29 cellular contexts compared by ENCODE assay signal in the genomic region with DNA sequence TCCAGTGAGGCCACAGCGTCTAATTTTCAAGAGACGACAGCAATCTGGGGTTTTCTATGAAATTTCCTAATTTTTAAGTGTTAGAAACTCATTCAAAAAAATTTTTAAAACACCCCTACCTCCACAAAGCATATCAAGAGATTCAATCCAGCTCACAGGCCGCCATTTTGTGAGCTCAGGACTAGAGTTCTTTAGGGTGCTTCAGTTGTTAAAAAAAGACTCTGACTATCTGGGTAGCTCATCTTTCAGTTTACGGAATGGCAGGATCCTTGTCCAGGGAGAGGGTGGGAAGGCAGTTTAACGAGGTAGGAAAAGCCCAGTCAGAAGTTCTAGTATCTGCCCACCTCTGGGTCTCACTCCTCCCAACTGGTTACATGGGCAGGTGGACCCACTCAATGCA. TPM values are rescaled to one million over a fixed set of nuclear protein-coding genes. Genes with fewer than 3 reads are reported as not detected.
"Had no signal": no experiment of that assay in that cellular context is flagged by ENCODE, and none has a peak within 500 bp of the region (broad histone marks: within the 10 kb centered on the region; RNA-seq: fewer than 3 reads in every experiment).

No MANE protein-coding gene starts in this region.

- H3K4me3 ChIP-seq: coronary artery, dorsolateral prefrontal cortex, gastroesophageal sphincter had no signal

- FAIRE-seq: astrocyte had no signal

- H3K4me1 ChIP-seq: foreskin keratinocyte had no signal

- ATAC-seq: activated CD4-positive, CD25-positive, alpha-beta regulatory T cell treated with anti-CD3 and anti-CD28 coated beads, Interleukin-2, amount 50 U/mL, for 24 hours; activated CD8-positive, alpha-beta T cell treated with anti-CD3 and anti-CD28 coated beads for 36 hours; activated T-cell treated with anti-CD3 and anti-CD28 coated beads, Interleukin-2, amount 50 U/mL, for 4 hours; activated T-helper 17 cell treated with anti-CD3 and anti-CD28 coated beads, Interleukin-2, amount 50 U/mL, for 72 hours; foreskin keratinocyte; T-helper 17 cell had no signal

- DNase-seq: activated B cell treated with CpG ODN at 0.5 μM for 24 hours; activated CD4-positive, alpha-beta T cell treated with anti-CD3 and anti-CD28 coated beads for 48 hours; activated CD4-positive, alpha-beta T cell treated with anti-CD3 and anti-CD28 coated beads, Interleukin-2, amount 50 U/mL, for 1 hour; activated CD4-positive, alpha-beta T cell treated with anti-CD3 and anti-CD28 coated beads, Interleukin-2, amount 50 U/mL, for 48 hours; activated CD8-positive, alpha-beta memory T cell treated with anti-CD3 and anti-CD28 coated beads for 24 hours; activated CD8-positive, alpha-beta T cell treated with anti-CD3 and anti-CD28 coated beads for 36 hours; activated effector memory CD4-positive, alpha-beta T cell treated with Interleukin-2 at 50 U/mL for 16 hours; activated gamma-delta T cell treated with Interleukin-2 at 50 U/mL for 16 hours; activated naive CD4-positive, alpha-beta T cell treated with anti-CD3 and anti-CD28 coated beads, Interleukin-2, amount 50 U/mL, for 16 hours; activated naive CD4-positive, alpha-beta T cell treated with Interleukin-2 at 50 U/mL for 16 hours; activated T-cell treated with anti-CD3 and anti-CD28 coated beads, Interleukin-2, amount 50 U/mL, for 4 hours; amniotic stem cell; anterior cingulate cortex; dorsolateral prefrontal cortex; effector memory CD4-positive, alpha-beta T cell; erythroblast; foreskin keratinocyte; T-helper 1 cell; T-helper 17 cell; T1000; WERI-Rb-1 had no signal

- H3K27me3 ChIP-seq: dorsolateral prefrontal cortex, esophagus muscularis mucosa, gastroesophageal sphincter had no signal

- H3K36me3 ChIP-seq: gastroesophageal sphincter, WERI-Rb-1 had no signal

- H3K9me3 ChIP-seq: esophagus muscularis mucosa, gastroesophageal sphincter had no signal

- H3K27ac ChIP-seq: coronary artery, foreskin keratinocyte, WERI-Rb-1 had no signal

RNA-seq across cellular contexts. Expression of gene CAMK2A, which starts 43.1 kb away (rescaled TPM):
- total RNA-seq: activated B cell treated with CpG ODN at 0.5 μM for 24 hours; activated CD8-positive, alpha-beta T cell treated with anti-CD3 and anti-CD28 coated beads for 36 hours; activated T-cell treated with anti-CD3 and anti-CD28 coated beads, Interleukin-2, amount 50 U/mL, for 4 hours; activated T-helper 17 cell treated with anti-CD3 and anti-CD28 coated beads, Interleukin-2, amount 50 U/mL, for 72 hours; glomerular endothelial cell; T-helper 17 cell had no signal
- polyA plus RNA-seq: foreskin keratinocyte had no signal

RNA-seq across cellular contexts. Expression of gene ARSI, which starts 56.3 kb away (rescaled TPM):
- total RNA-seq: activated B cell treated with CpG ODN at 0.5 μM for 24 hours; activated CD8-positive, alpha-beta T cell treated with anti-CD3 and anti-CD28 coated beads for 36 hours; activated T-cell treated with anti-CD3 and anti-CD28 coated beads, Interleukin-2, amount 50 U/mL, for 4 hours; activated T-helper 17 cell treated with anti-CD3 and anti-CD28 coated beads, Interleukin-2, amount 50 U/mL, for 72 hours; T-helper 17 cell had no signal

RNA-seq across cellular contexts. Expression of gene SLC6A7, which starts 56.6 kb away (rescaled TPM):
- total RNA-seq: activated B cell treated with CpG ODN at 0.5 μM for 24 hours; activated CD8-positive, alpha-beta T cell treated with anti-CD3 and anti-CD28 coated beads for 36 hours; activated T-cell treated with anti-CD3 and anti-CD28 coated beads, Interleukin-2, amount 50 U/mL, for 4 hours; activated T-helper 17 cell treated with anti-CD3 and anti-CD28 coated beads, Interleukin-2, amount 50 U/mL, for 72 hours; astrocyte; esophagus muscularis mucosa; foreskin keratinocyte; gastroesophageal sphincter; glomerular endothelial cell; T-helper 17 cell had no signal
- polyA plus RNA-seq: adipose tissue, foreskin keratinocyte had no signal
